8 cellular contexts compared by ENCODE assay signal in the genomic region with DNA sequence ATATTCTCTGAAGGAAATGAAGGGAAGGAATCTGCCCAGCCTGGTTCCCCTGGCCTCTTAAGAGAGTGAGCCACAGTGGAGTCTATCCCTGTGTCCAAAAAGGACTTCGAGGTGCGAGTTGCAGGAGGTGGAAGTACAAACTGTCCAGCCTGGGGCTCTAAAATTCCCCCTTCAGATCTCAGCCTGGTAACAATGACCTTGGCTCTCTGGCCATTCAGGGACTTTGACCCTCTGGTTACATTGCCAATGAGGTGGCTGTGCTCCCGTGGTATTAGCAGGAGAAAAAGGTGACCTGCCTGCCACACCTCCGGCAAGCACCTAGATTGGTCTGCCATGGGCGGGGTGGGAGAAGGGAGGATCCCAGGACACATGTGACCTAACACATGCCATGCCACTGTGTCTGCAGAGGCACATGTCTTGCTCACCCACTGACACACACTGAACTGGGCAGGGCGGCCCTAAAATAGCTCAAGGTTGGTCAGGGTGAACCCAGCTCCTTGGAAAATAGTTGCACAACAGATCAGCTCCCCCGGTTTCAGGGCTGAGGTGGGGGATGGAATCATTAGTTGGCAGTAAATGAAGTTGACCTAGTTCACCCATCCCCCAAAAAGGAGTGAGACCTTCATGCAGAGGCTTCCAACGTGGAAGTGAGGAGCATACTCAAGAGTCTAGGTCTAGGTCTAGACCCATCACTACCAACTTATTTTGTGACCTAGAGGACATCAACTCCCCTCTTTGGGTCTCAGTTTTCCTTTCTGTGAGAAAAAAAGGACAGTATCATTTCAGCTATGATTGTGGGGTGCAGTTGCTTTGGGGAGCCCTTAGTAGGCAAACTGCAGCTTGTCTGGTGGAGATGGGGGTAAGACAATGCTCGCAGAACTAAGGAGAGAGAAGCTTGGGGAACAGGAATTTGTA. TPM values are rescaled to one million over a fixed set of nuclear protein-coding genes. Genes with fewer than 3 reads are reported as not detected.
DNase-seq lines count a peak whose midpoint lies in the region; ATAC-seq, FAIRE-seq and TF ChIP-seq lines count a peak whose summit lies in the region.

No MANE protein-coding gene starts in this region.

- peak overlapping the region; percentile 31; the same call in 1 of the 2 replicates for H2AFZ ChIP-seq in KMS-11 (ENCODE audit: low read depth)
- peak overlapping the region; percentile 75 for H2AFZ ChIP-seq in GM12878 (ENCODE audit: control insufficient read depth, low read depth, low read length)

- H3K9me3 ChIP-seq in BE2C (peaks cover 6% of the 10 kb centered on the region; the same call in 1 of the 2 replicates), GM12878 (replicated peaks; ENCODE audit: control insufficient read depth, insufficient read depth, low read length) (no peaks in the 10 kb centered on the region)

- no peak for TF ChIP-seq POLR2A in GM12878 (IDR thresholded peaks at IDR 0.05; ENCODE audit: low read depth, low read length)

- no peak for TF ChIP-seq RAD21 in GM12878 (IDR thresholded peaks at IDR 0.05; ENCODE audit: insufficient read depth, low read depth, low read length)

- in situ Hi-C loops in GM12878 (cut with MboI) (no loop called here), ACHN (cut with HindIII; ENCODE audit: low pct_ligation_motif_present, low pct_unique_long_range_greater_than_20kb, low sequenced_read_pairs) (no loop called here)

- SMC1A ChIA-PET in GM12878 (lab: Charles Lee; ENCODE audit: uncharacterized antibody, unreplicated experiment) = interaction anchor here (0.7 to 10.4 kb wide), 9 partner anchors 9 to 193 kb away, joined by 3 to 132 read pairs (median 4); a partner anchor contains a TSS

- POLR2A ChIA-PET in GM12878 (lab: Charles Lee) = interaction anchor here (0.6 to 3.8 kb wide), 10 partner anchors 8 to 68 kb away, joined by 3 to 50 read pairs (median 4); a partner anchor contains a TSS

- peak overlapping the region; percentile 95 for H3K4me2 ChIP-seq in KMS-11
- H3K4me2 ChIP-seq in GM12878 (ENCODE audit: control insufficient read depth, insufficient read depth) = peak overlapping the region; percentile 90

- H3K79me2 ChIP-seq in KMS-11 (ENCODE audit: insufficient read depth, low read depth) (peaks cover 5% of the 10 kb centered on the region; the same call in 1 of the 2 replicates), GM12878 (ENCODE audit: control insufficient read depth, insufficient read depth, low read length) (peaks cover 11% of the 10 kb centered on the region)

- FAIRE-seq in GM12878 (lab: Jason Lieb, UNC) (no peak), D721Med (lab: Jason Lieb, UNC) (no peak)

- DNase-seq in BE2C (no peak), GM12878 (ENCODE audit: low read depth, low spot score) (no peak), left colon (peak; percentile 81 to 95), superior temporal gyrus (ENCODE audit: extremely low spot score) (peak; percentile 11), D721Med (ENCODE audit: insufficient read length, low spot score) (no peak), ACHN (no peak)
- no peak for DNase-seq in stimulated activated CD4-positive, alpha-beta T cell treated with anti-CD3 and anti-CD28 coated beads, Interleukin-4, amount 100 ng/mL, for 1 hour

- H3K27ac ChIP-seq in KMS-11 = peak overlapping the region; percentile 85
- H3K27ac ChIP-seq in GM12878 (ENCODE audit: control insufficient read depth, insufficient read depth) = peak overlapping the region; percentile 88

- H3K4me1 ChIP-seq in BE2C (peaks cover 10% of the 10 kb centered on the region), KMS-11 (ENCODE audit: low read depth, poor library complexity, severe bottlenecking) (peaks cover 51% of the 10 kb centered on the region), GM12878 (ENCODE audit: control insufficient read depth, insufficient read depth, low read length) (peaks cover 56% of the 10 kb centered on the region)

- peak overlapping the region; percentile 51 for H3K4me3 ChIP-seq in BE2C (ENCODE audit: low read depth, low read length)
- no peak overlapping the region for H3K4me3 ChIP-seq in KMS-11 (IDR thresholded peaks at IDR 0.05; ENCODE audit: insufficient read depth, low read depth, low read length)
- peak overlapping the region; percentile 49; the same call in 1 of the 2 replicates for H3K4me3 ChIP-seq in GM12878

- 39% methylated on average over 9 of the region's 9 CpGs for WGBS in GM12878 (ENCODE audit: insufficient coverage, insufficient replicate concordance, low lambda C conversion rate, missing lambda C conversion rate)

- no peak for ATAC-seq in GM12878
- peak; percentile 53 for ATAC-seq in left colon

- TF ChIP-seq EP300 in GM12878 (IDR thresholded peaks at IDR 0.05; ENCODE audit: borderline replicate concordance in 1 of 2, control insufficient read depth in 1 of 2, low read depth in 2 of 2, low read length in 2 of 2) = no peak

- H4K20me1 ChIP-seq in KMS-11 (ENCODE audit: insufficient read depth) (no peaks in the 10 kb centered on the region), GM12878 (ENCODE audit: control insufficient read depth, insufficient read depth) (no peaks in the 10 kb centered on the region)

- CTCF ChIA-PET in GM12878 (lab: Yijun Ruan, JAX) = interaction anchor here (0.6 to 10.6 kb wide), 10 partner anchors 12 to 219 kb away, joined by 3 to 176 read pairs (median 6); a partner anchor contains a TSS

- H3K27me3 ChIP-seq in BE2C (no peaks in the 10 kb centered on the region), KMS-11 (ENCODE audit: insufficient read depth, low read depth) (no peaks in the 10 kb centered on the region), GM12878 (replicated peaks in 1 of 2; ENCODE audit: control insufficient read depth in 2 of 2, insufficient read depth in 2 of 2, low read length in 1 of 2) (no peaks in the 10 kb centered on the region)

- peaks cover 41% of the 10 kb centered on the region for H3K36me3 ChIP-seq in BE2C
- H3K36me3 ChIP-seq in KMS-11 (ENCODE audit: insufficient read depth) = no peaks in the 10 kb centered on the region
- H3K36me3 ChIP-seq in GM12878 (ENCODE audit: control insufficient read depth in 2 of 2, insufficient read depth in 2 of 2, low read length in 1 of 2) = peaks cover 0 to 5% of the 10 kb centered on the region in 2 experiments; a peak in 3 of 4 replicates

- TSS peak; percentile 45 for BruUV-seq in GM12878 (replicated peaks; lab: Mats Ljungman, UMichigan)

- H3K9ac ChIP-seq in KMS-11 (peak overlapping the region; percentile 50), GM12878 (ENCODE audit: control insufficient read depth, insufficient read depth, low read length) (peak overlapping the region; percentile 50)

- TF ChIP-seq CTCF in BE2C (IDR thresholded peaks at IDR 0.05; ENCODE audit: low read depth, low read length) = no peak
- TF ChIP-seq CTCF in KMS-11 (conservative IDR thresholded peaks at IDR 0.05; ENCODE audit: low read depth, low read length) = no peak
- TF ChIP-seq CTCF in GM12878 (IDR thresholded peaks at IDR 0.05 in 2 of 3, conservative IDR thresholded peaks at IDR 0.05 in 1 of 3; ENCODE audit: control insufficient read depth in 2 of 3, extremely low read depth in 1 of 3, insufficient read depth in 1 of 3, low read depth in 3 of 3, low read length in 3 of 3) = no peak
- TF ChIP-seq CTCF in D721Med (IDR thresholded peaks at IDR 0.05; ENCODE audit: insufficient read depth, missing control alignments) = no peak

- intact Hi-C loops in GM12878 (cut with micrococcal nuclease; ENCODE audit: unreplicated experiment) = no loop called here
- intact Hi-C loops in left colon (cut with DNase I, micrococcal nuclease) = no loop called here

- RAD21 ChIA-PET in GM12878 (lab: Charles Lee; ENCODE audit: unreplicated experiment) = interaction anchor here (0.8 to 7.7 kb wide), 15 partner anchors 9 to 419 kb away, joined by 3 to 155 read pairs (median 4); no protein-coding TSS in a partner anchor

RNA-seq across cellular contexts. Expression of a gene that starts 2.2 kb away (rescaled TPM):
- 24.5 TPM for polyA plus RNA-seq in BE2C (2012; ENCODE audit: insufficient read depth, insufficient read length, low read depth)
- total RNA-seq in GM12878 (2013; cell fraction: nucleolus; rRNA removed) = 5.0 TPM in 2 replicates
- 0.49 and 1.0 TPM in 2 replicates for total RNA-seq in GM12878 (2014; rRNA removed)
- total RNA-seq in GM12878 (2014; rRNA removed; fragmentation: Illumina TruSeq; extraction: Trizol) = 0.31 and 0.37 TPM in 2 replicates
- total RNA-seq in GM12878 (2021) = 3.4 and 3.6 TPM in 2 replicates
- 0.85 TPM for polyA plus RNA-seq in GM12878 (2011; ENCODE audit: low read depth)
- 0.17 and 0.41 TPM in 2 replicates for polyA plus RNA-seq in GM12878 (2011; rRNA removed)
- polyA plus RNA-seq in GM12878 (2011; cell fraction: cytosol; rRNA removed) = 0.67 and 1.2 TPM in 2 replicates
- 5.1 and 5.9 TPM in 2 replicates for polyA plus RNA-seq in GM12878 (2011; cell fraction: nucleus; rRNA removed)
- 2.0 and 3.6 TPM in 2 replicates for polyA plus RNA-seq in GM12878 (2012)
- 0.44 and 1.8 TPM in 2 replicates for polyA plus RNA-seq in GM12878 (2014; fragmentation: Illumina TruSeq; extraction: Trizol)
- polyA plus RNA-seq in GM12878 (2014; fragmentation: Nextera tagmentation; extraction: Ambion mirVana) = under 1 TPM; 0.10 to 0.33 TPM
- polyA plus RNA-seq in GM12878 (2014; rRNA removed) = 0.87 and 1.2 TPM in 2 replicates
- 1 to 10 TPM; 1.8 to 2.6 TPM for polyA plus RNA-seq in GM12878 (2016; fragmentation: Nextera tagmentation; extraction: Ambion mirVana)
- 1.0 and 1.4 TPM in 2 replicates for polyA minus RNA-seq in GM12878 (2011; rRNA and poly(A)+ RNA removed)
- polyA minus RNA-seq in GM12878 (2011; cell fraction: cytosol; rRNA and poly(A)+ RNA removed) = 2.1 TPM in 2 replicates
- polyA minus RNA-seq in GM12878 (2011; cell fraction: nucleus; rRNA and poly(A)+ RNA removed) = 3.1 and 6.0 TPM in 2 replicates
- total RNA-seq in left colon = 10 to 100 TPM; 16.9 to 19.8 TPM

RNA-seq across cellular contexts. Expression of a gene that starts 23.6 kb away (rescaled TPM):
- 119 TPM for polyA plus RNA-seq in BE2C (2012; ENCODE audit: insufficient read depth, insufficient read length, low read depth)
- total RNA-seq in GM12878 (2013; cell fraction: nucleolus; rRNA removed) = 146 and 147 TPM in 2 replicates
- 56.3 and 57.6 TPM in 2 replicates for total RNA-seq in GM12878 (2014; rRNA removed)
- 56.4 and 56.5 TPM in 2 replicates for total RNA-seq in GM12878 (2014; rRNA removed; fragmentation: Illumina TruSeq; extraction: Trizol)
- total RNA-seq in GM12878 (2021) = 47.8 and 50.6 TPM in 2 replicates
- 38.1 TPM for polyA plus RNA-seq in GM12878 (2011; ENCODE audit: low read depth)
- 80.9 and 101 TPM in 2 replicates for polyA plus RNA-seq in GM12878 (2011; rRNA removed)
- 34.6 and 35.7 TPM in 2 replicates for polyA plus RNA-seq in GM12878 (2011; cell fraction: cytosol; rRNA removed)
- polyA plus RNA-seq in GM12878 (2011; cell fraction: nucleus; rRNA removed) = 220 and 227 TPM in 2 replicates
- polyA plus RNA-seq in GM12878 (2012) = 45.9 and 51.6 TPM in 2 replicates
- polyA plus RNA-seq in GM12878 (2014; fragmentation: Illumina TruSeq; extraction: Trizol) = 95.2 and 110 TPM in 2 replicates
- polyA plus RNA-seq in GM12878 (2014; fragmentation: Nextera tagmentation; extraction: Ambion mirVana) = 10 to 100 TPM; 11.1 to 18.0 TPM
- 52.0 and 53.1 TPM in 2 replicates for polyA plus RNA-seq in GM12878 (2014; rRNA removed)
- 1 to 10 TPM; 6.1 to 9.5 TPM for polyA plus RNA-seq in GM12878 (2016; fragmentation: Nextera tagmentation; extraction: Ambion mirVana)
- 33.0 and 40.5 TPM in 2 replicates for polyA minus RNA-seq in GM12878 (2011; rRNA and poly(A)+ RNA removed)
- 16.6 and 20.3 TPM in 2 replicates for polyA minus RNA-seq in GM12878 (2011; cell fraction: cytosol; rRNA and poly(A)+ RNA removed)
- polyA minus RNA-seq in GM12878 (2011; cell fraction: nucleus; rRNA and poly(A)+ RNA removed) = 30.2 and 34.7 TPM in 2 replicates
- total RNA-seq in left colon = 10 to 100 TPM; 77.4 to 82.0 TPM

RNA-seq across cellular contexts. Expression of a gene that starts 35.4 kb away (rescaled TPM):
- 233 TPM for polyA plus RNA-seq in BE2C (2012; ENCODE audit: insufficient read depth, insufficient read length, low read depth)
- total RNA-seq in GM12878 (2013; cell fraction: nucleolus; rRNA removed) = 3.8 and 5.5 TPM in 2 replicates
- total RNA-seq in GM12878 (2014; rRNA removed) (0.65 and 0.68 TPM in 2 replicates), GM12878 (2014; rRNA removed; fragmentation: Illumina TruSeq; extraction: Trizol) (0.63 and 0.64 TPM in 2 replicates), GM12878 (2021) (1.5 and 2.0 TPM in 2 replicates), left colon (10 to 100 TPM; 48.4 to 56.3 TPM)
- polyA plus RNA-seq in GM12878 (2011; ENCODE audit: low read depth) = 1.2 TPM
- polyA plus RNA-seq in GM12878 (2011; rRNA removed) (0.81 and 1.1 TPM in 2 replicates), GM12878 (2014; fragmentation: Illumina TruSeq; extraction: Trizol) (1.0 and 1.2 TPM in 2 replicates), GM12878 (2014; fragmentation: Nextera tagmentation; extraction: Ambion mirVana) (under 1 TPM; 0.03 to 0.07 TPM), GM12878 (2014; rRNA removed) (0.64 and 0.81 TPM in 2 replicates), GM12878 (2016; fragmentation: Nextera tagmentation; extraction: Ambion mirVana) (under 1 TPM; 0.07 to 0.64 TPM)
- polyA plus RNA-seq in GM12878 (2011; cell fraction: cytosol; rRNA removed) = 1.5 TPM in 2 replicates
- 1.1 and 1.4 TPM in 2 replicates for polyA plus RNA-seq in GM12878 (2011; cell fraction: nucleus; rRNA removed)
- polyA plus RNA-seq in GM12878 (2012) = 1.9 and 2.2 TPM in 2 replicates
- polyA minus RNA-seq in GM12878 (2011; rRNA and poly(A)+ RNA removed) = 1.1 and 1.4 TPM in 2 replicates
- polyA minus RNA-seq in GM12878 (2011; cell fraction: cytosol; rRNA and poly(A)+ RNA removed) = 0.42 and 0.80 TPM in 2 replicates
- polyA minus RNA-seq in GM12878 (2011; cell fraction: nucleus; rRNA and poly(A)+ RNA removed) = 0.48 and 0.57 TPM in 2 replicates

RNA-seq across cellular contexts. Expression of a gene that starts 42.1 kb away (rescaled TPM):
- polyA plus RNA-seq in BE2C (2012; ENCODE audit: insufficient read depth, insufficient read length, low read depth) = 128 TPM
- 135 and 156 TPM in 2 replicates for total RNA-seq in GM12878 (2013; cell fraction: nucleolus; rRNA removed)
- total RNA-seq in GM12878 (2014; rRNA removed) (31.8 and 37.6 TPM in 2 replicates), GM12878 (2014; rRNA removed; fragmentation: Illumina TruSeq; extraction: Trizol) (31.9 and 33.7 TPM in 2 replicates), GM12878 (2021) (42.9 and 49.0 TPM in 2 replicates), left colon (10 to 100 TPM; 56.2 to 58.9 TPM)
- polyA plus RNA-seq in GM12878 (2011; ENCODE audit: low read depth) = 30.2 TPM
- polyA plus RNA-seq in GM12878 (2011; rRNA removed) (40.3 and 60.0 TPM in 2 replicates), GM12878 (2014; fragmentation: Illumina TruSeq; extraction: Trizol) (52.4 and 59.7 TPM in 2 replicates), GM12878 (2014; fragmentation: Nextera tagmentation; extraction: Ambion mirVana) (10 to 100 TPM; 12.7 to 16.4 TPM), GM12878 (2014; rRNA removed) (30.2 and 34.3 TPM in 2 replicates), GM12878 (2016; fragmentation: Nextera tagmentation; extraction: Ambion mirVana) (10 to 100 TPM; 52.6 to 53.4 TPM)
- 39.7 and 54.1 TPM in 2 replicates for polyA plus RNA-seq in GM12878 (2011; cell fraction: cytosol; rRNA removed)
- 126 and 159 TPM in 2 replicates for polyA plus RNA-seq in GM12878 (2011; cell fraction: nucleus; rRNA removed)
- 40.4 and 44.5 TPM in 2 replicates for polyA plus RNA-seq in GM12878 (2012)
- 40.6 and 41.8 TPM in 2 replicates for polyA minus RNA-seq in GM12878 (2011; rRNA and poly(A)+ RNA removed)
- 9.0 and 22.5 TPM in 2 replicates for polyA minus RNA-seq in GM12878 (2011; cell fraction: cytosol; rRNA and poly(A)+ RNA removed)
- 33.4 and 39.4 TPM in 2 replicates for polyA minus RNA-seq in GM12878 (2011; cell fraction: nucleus; rRNA and poly(A)+ RNA removed)

RNA-seq across cellular contexts. Expression of a gene that starts 44.0 kb away (rescaled TPM):
- 173 TPM for polyA plus RNA-seq in BE2C (2012; ENCODE audit: insufficient read depth, insufficient read length, low read depth)
- total RNA-seq in GM12878 (2013; cell fraction: nucleolus; rRNA removed) = 191 and 225 TPM in 2 replicates
- 33.5 and 40.6 TPM in 2 replicates for total RNA-seq in GM12878 (2014; rRNA removed)
- 32.8 and 35.3 TPM in 2 replicates for total RNA-seq in GM12878 (2014; rRNA removed; fragmentation: Illumina TruSeq; extraction: Trizol)
- total RNA-seq in GM12878 (2021) = 74.1 and 84.7 TPM in 2 replicates
- polyA plus RNA-seq in GM12878 (2011; ENCODE audit: low read depth) = 47.6 TPM
- 31.1 and 74.8 TPM in 2 replicates for polyA plus RNA-seq in GM12878 (2011; rRNA removed)
- 78.2 and 80.7 TPM in 2 replicates for polyA plus RNA-seq in GM12878 (2011; cell fraction: cytosol; rRNA removed)
- polyA plus RNA-seq in GM12878 (2011; cell fraction: nucleus; rRNA removed) = 270 and 289 TPM in 2 replicates
- 54.5 and 59.0 TPM in 2 replicates for polyA plus RNA-seq in GM12878 (2012)
- 77.0 and 85.1 TPM in 2 replicates for polyA plus RNA-seq in GM12878 (2014; fragmentation: Illumina TruSeq; extraction: Trizol)
- polyA plus RNA-seq in GM12878 (2014; fragmentation: Nextera tagmentation; extraction: Ambion mirVana) = 10 to 100 TPM in 1 of 2 experiments, 1 to 10 TPM in 1; 5.4 to 10.3 TPM
- polyA plus RNA-seq in GM12878 (2014; rRNA removed) = 58.6 and 75.5 TPM in 2 replicates
- polyA plus RNA-seq in GM12878 (2016; fragmentation: Nextera tagmentation; extraction: Ambion mirVana) = 10 to 100 TPM; 89.9 to 97.4 TPM
- polyA minus RNA-seq in GM12878 (2011; rRNA and poly(A)+ RNA removed) = 93.6 and 96.4 TPM in 2 replicates
- polyA minus RNA-seq in GM12878 (2011; cell fraction: cytosol; rRNA and poly(A)+ RNA removed) = 54.1 and 61.4 TPM in 2 replicates
- 104 and 143 TPM in 2 replicates for polyA minus RNA-seq in GM12878 (2011; cell fraction: nucleus; rRNA and poly(A)+ RNA removed)
- 100 to 1,000 TPM in 1 of 2 donors, 10 to 100 TPM in 1; 63.4 to 108 TPM for total RNA-seq in left colon

Comparison
In these comparisons a context has a peak if more than half of its experiments do, and no peak if none do; other contexts are left out.
1. DNase-seq: peak in left colon (2 of 2) and superior temporal gyrus (single experiment); none in BE2C (single experiment), GM12878 (single experiment), D721Med (single experiment), ACHN (single experiment) and stimulated activated CD4-positive, alpha-beta T cell treated with anti-CD3 and anti-CD28 coated beads, Interleukin-4, amount 100 ng/mL, for 1 hour (single experiment).
2. RNA of a gene that starts 35.4 kb away (total RNA-seq): 48.4 to 56.3 TPM in left colon; 0.63 to 5.5 TPM in GM12878; every median in the first group is over 4 times any median in the second.